ENCODE assay signal across 8 cellular contexts in the genomic region with DNA sequence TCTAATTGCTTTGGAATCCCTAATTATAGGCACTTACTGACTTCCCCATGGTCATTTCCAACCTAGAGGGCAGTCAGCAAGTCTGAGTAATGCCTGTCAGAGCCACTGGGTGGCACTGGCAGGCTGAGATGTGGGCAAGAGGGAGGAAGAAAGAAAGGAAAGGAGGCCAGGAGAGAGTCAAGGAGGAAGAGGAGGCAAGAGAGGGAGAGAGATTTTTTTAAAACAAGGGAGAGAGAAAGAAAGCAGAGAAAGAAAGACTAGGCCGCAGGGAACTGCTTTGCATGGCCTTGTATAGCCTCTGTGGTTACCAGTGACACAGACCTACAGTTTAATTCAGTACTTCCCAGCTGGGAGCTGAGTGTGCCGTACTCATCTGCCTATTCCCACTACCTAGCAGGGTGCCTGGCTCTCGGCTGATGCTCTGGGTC.
DNase-seq lines count a peak whose midpoint lies in the region; ATAC-seq and TF ChIP-seq lines count a peak whose summit lies in the region.

No MANE protein-coding gene starts in this region.

- TF ChIP-seq POLR2A in esophagus muscularis mucosa (IDR thresholded peaks at IDR 0.05; ENCODE audit: low read depth) = no peak
- no peak for TF ChIP-seq POLR2A in thyroid gland (IDR thresholded peaks at IDR 0.05)

- TF ChIP-seq CTCF in esophagus muscularis mucosa (IDR thresholded peaks at IDR 0.05) (peak; percentile 77 to 88 (median 88)), thyroid gland (IDR thresholded peaks at IDR 0.05) (peak in 5 of 6 experiments; percentile 75 to 98 (median 85))

- POLR2A ChIA-PET in naive thymus-derived CD8-positive, alpha-beta T cell (lab: Charles Lee) = no interaction called here

- intact Hi-C loops in esophagus muscularis mucosa (cut with DNase I) (loop anchor here (2.0 to 10.0 kb wide), 3 partner anchors 149 to 563 kb away; a partner anchor contains a TSS), thyroid gland (cut with DNase I) (no loop called here)

- H3K4me1 ChIP-seq in esophagus muscularis mucosa (peaks cover 0 to 5% (median 0%) of the 10 kb centered on the region in 4 donors), thyroid gland (no peaks in the 10 kb centered on the region)

- peaks cover 0 to 6% (median 3%) of the 10 kb centered on the region in 4 donors for H3K4me1 Mint-ChIP-seq in naive thymus-derived CD8-positive, alpha-beta T cell

- 47% methylated on average over 3 of the region's 3 CpGs for WGBS in esophagus muscularis mucosa
- WGBS in thyroid gland, 2 donors = 41 to 63% methylated on average over 3 of the region's 3 CpGs

- no peaks in the 10 kb centered on the region for H3K36me3 Mint-ChIP-seq in naive thymus-derived CD8-positive, alpha-beta T cell

- DNase-seq in SIG-M5 treated with dmso at 0.1 percent for 504 hours (lab: John Stamatoyannopoulos, UW; ENCODE audit: unreplicated experiment) (peak; percentile 60), SIG-M5 (lab: John Stamatoyannopoulos, UW) (no peak), NCI-H82 (lab: John Stamatoyannopoulos, UW) (peak; percentile 62), activated T-cell treated with anti-CD3 and anti-CD28 coated beads for 24 hours (ENCODE audit: low read depth) (peak; percentile 43), esophagus muscularis mucosa (ENCODE audit: extremely low spot score) (no peak), thyroid gland (peak; percentile 58 to 59)
- peak in 9 of 10 donors; percentile 10 to 67 (median 43) for DNase-seq in naive thymus-derived CD8-positive, alpha-beta T cell

- H3K27me3 Mint-ChIP-seq in naive thymus-derived CD8-positive, alpha-beta T cell = peaks cover 0 to 10% (median 2%) of the 10 kb centered on the region in 5 donors

- H3K27ac ChIP-seq in esophagus muscularis mucosa (replicated peaks in 1 of 4) (no peak overlapping the region), thyroid gland (no peak overlapping the region)

- no peaks in the 10 kb centered on the region for H3K27me3 ChIP-seq in esophagus muscularis mucosa
- no peaks in the 10 kb centered on the region for H3K27me3 ChIP-seq in thyroid gland

- H3K9me3 Mint-ChIP-seq in naive thymus-derived CD8-positive, alpha-beta T cell = no peaks in the 10 kb centered on the region

- peak; percentile 83 for ATAC-seq in HG02678 (IDR thresholded peaks at IDR 0.05; ENCODE audit: unreplicated experiment)
- peak; percentile 61 to 68 for ATAC-seq in naive thymus-derived CD8-positive, alpha-beta T cell

- no peak for TF ChIP-seq EP300 in esophagus muscularis mucosa (IDR thresholded peaks at IDR 0.05)

- no peaks in the 10 kb centered on the region for H3K9me3 ChIP-seq in esophagus muscularis mucosa
- H3K9me3 ChIP-seq in thyroid gland = no peaks in the 10 kb centered on the region

- H3K36me3 ChIP-seq in esophagus muscularis mucosa (no peaks in the 10 kb centered on the region), thyroid gland (no peaks in the 10 kb centered on the region)

- H3K4me3 Mint-ChIP-seq in naive thymus-derived CD8-positive, alpha-beta T cell = no peak overlapping the region

- H3K27ac Mint-ChIP-seq in naive thymus-derived CD8-positive, alpha-beta T cell = peak overlapping the region in 1 of 10 donors; percentile 4

- no peak overlapping the region for H3K4me3 ChIP-seq in esophagus muscularis mucosa
- no peak overlapping the region for H3K4me3 ChIP-seq in thyroid gland (replicated peaks in 1 of 3)

Comparison
In these comparisons a context has a peak if more than half of its experiments do, and no peak if none do; other contexts are left out.
1. DNase-seq: peak in SIG-M5 treated with dmso at 0.1 percent for 504 hours (single experiment), NCI-H82 (single experiment), activated T-cell treated with anti-CD3 and anti-CD28 coated beads for 24 hours (single experiment), naive thymus-derived CD8-positive, alpha-beta T cell (9 of 10) and thyroid gland (2 of 2); none in SIG-M5 (single experiment) and esophagus muscularis mucosa (single experiment).